ENCODE assay signal across 30 cellular contexts in the genomic region with DNA sequence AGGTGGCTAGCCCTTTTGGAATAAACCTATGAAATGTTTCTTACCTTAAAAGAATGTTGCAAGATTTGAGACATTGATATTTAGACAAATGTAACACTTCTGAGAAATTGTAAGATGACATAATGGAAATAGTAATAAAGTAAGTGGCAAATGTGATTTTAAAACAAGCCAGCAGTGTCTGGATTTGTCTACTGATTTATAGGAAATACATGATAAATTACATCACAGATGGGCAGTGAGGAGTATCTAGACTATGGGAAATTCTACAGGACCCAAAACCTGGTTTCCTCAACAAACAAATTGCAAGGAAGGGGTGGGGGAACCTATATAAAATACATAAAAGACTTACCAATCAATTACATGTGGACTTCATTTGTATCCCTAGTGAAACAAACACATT. TPM values are rescaled to one million over a fixed set of nuclear protein-coding genes. Genes with fewer than 3 reads are reported as not detected.
"Had no signal": no experiment of that assay in that cellular context is flagged by ENCODE, and none has a peak within 500 bp of the region (broad histone marks: within the 10 kb centered on the region; RNA-seq: fewer than 3 reads in every experiment).

No MANE protein-coding gene starts in this region.

- H3K36me3 Mint-ChIP-seq: immature natural killer cell had no signal

- H3K27ac Mint-ChIP-seq: dendritic cell treated with granulocyte-macrophage colony-stimulating factor and Interleukin-4, amounts not matched to agents 40 ng/mL and 50 ng/mL, for 4 days; effector memory CD8-positive, alpha-beta T cell; endodermal cell; immature natural killer cell had no signal

- H3K27me3 Mint-ChIP-seq: effector memory CD8-positive, alpha-beta T cell had no signal

- H3K4me3 Mint-ChIP-seq: dendritic cell treated with granulocyte-macrophage colony-stimulating factor and Interleukin-4, amounts not matched to agents 40 ng/mL and 50 ng/mL, for 4 days; effector memory CD8-positive, alpha-beta T cell; endodermal cell; immature natural killer cell had no signal

- DNase-seq: colonic mucosa; cortex of kidney; effector CD8-positive, alpha-beta T cell; effector memory CD8-positive, alpha-beta T cell; endodermal cell; erythroblast; esophagus squamous epithelium; foreskin fibroblast; foreskin melanocyte; gastrocnemius medialis; heart left ventricle; hypothalamus; immature natural killer cell; islet precursor cell; left cardiac atrium; left lung; left ventricle myocardium superior; lower lobe of right lung; mesendoderm; midbrain had no signal

- FAIRE-seq: endometrium had no signal

- H3K4me1 Mint-ChIP-seq: endodermal cell, immature natural killer cell had no signal

- H3K9me3 ChIP-seq: colonic mucosa, esophagus squamous epithelium, gastrocnemius medialis, heart left ventricle, left lung, lower lobe of right lung had no signal

- H3K27ac ChIP-seq: colonic mucosa, epithelial cell of prostate, esophagus squamous epithelium, gastrocnemius medialis, heart left ventricle, hepatocyte, left lung, lower lobe of right lung had no signal

- H3K9me3 Mint-ChIP-seq: dendritic cell treated with granulocyte-macrophage colony-stimulating factor and Interleukin-4, amounts not matched to agents 40 ng/mL and 50 ng/mL, for 4 days; effector memory CD8-positive, alpha-beta T cell; endodermal cell; immature natural killer cell had no signal

- H3K4me3 ChIP-seq: colonic mucosa, esophagus squamous epithelium, gastrocnemius medialis, heart left ventricle, hepatocyte, left lung, lower lobe of right lung had no signal

- H3K4me1 ChIP-seq: colonic mucosa, esophagus squamous epithelium, gastrocnemius medialis, heart left ventricle, lower lobe of right lung had no signal

- ATAC-seq: effector memory CD8-positive, alpha-beta T cell; esophagus mucosa; gastrocnemius medialis; heart left ventricle; left cardiac atrium; left lung; left ventricle myocardium superior; lower lobe of right lung had no signal

- H3K36me3 ChIP-seq: colonic mucosa, esophagus squamous epithelium, gastrocnemius medialis, heart left ventricle, left lung, lower lobe of right lung had no signal

RNA-seq across cellular contexts. Expression of a gene that starts 37.1 kb away (rescaled TPM):
- total RNA-seq: chondrocyte, colonic mucosa, dermis microvascular lymphatic vessel endothelial cell, gastrocnemius medialis, glomerular endothelial cell, hepatocyte, kidney epithelial cell, left cardiac atrium, left ventricle myocardium superior, lung microvascular endothelial cell had no signal
- polyA plus RNA-seq: immature natural killer cell had no signal
